In genomic region chr2:241185961-241186360, GRCh38 we compare ENCODE assay signal across 21 cellular contexts. TPM values are rescaled to one million over a fixed set of nuclear protein-coding genes. Genes with fewer than 3 reads are reported as not detected.
DNase-seq lines count a peak whose midpoint lies in the region; ATAC-seq, FAIRE-seq and TF ChIP-seq lines count a peak whose summit lies in the region.
"Had no signal": no experiment of that assay in that cellular context is flagged by ENCODE, and none has a peak within 500 bp of the region (broad histone marks: within the 10 kb centered on the region; RNA-seq: fewer than 3 reads in every experiment).

No MANE protein-coding gene starts in this region.

- DNase-seq in H7, result peak; percentile 43
- DNase-seq in kidney, result peak; percentile 37
- DNase-seq in posterior vena cava (ENCODE audit: low spot score), result peak; percentile 69
- no peak for DNase-seq in Calu3
- DNase-seq in NCI-H526 treated with DMSO at 0.1 percent for 48 hours (lab: John Stamatoyannopoulos, UW), result no peak
- DNase-seq: Caco-2; CD4-positive, CD25-positive, alpha-beta regulatory T cell; CD8-positive, alpha-beta T cell; DMS53; DMS79 treated with DMSO at 0.1 percent for 48 hours; GF-D8; GM23248; H9 had no signal

- H3K4me1 ChIP-seq in kidney (ENCODE audit: control insufficient read depth in 1 of 2, insufficient read depth in 1 of 2, low read depth in 1 of 2, low read length in 2 of 2), result no peaks in the 10 kb centered on the region
- H3K4me1 ChIP-seq: Caco-2 had no signal

- no peak for FAIRE-seq in kidney (lab: Jason Lieb, UNC)
- FAIRE-seq: GM12892, GM19239, H1 had no signal

- H3K4me3 Mint-ChIP-seq in Calu3 (ENCODE audit: low read depth, unreplicated experiment), result no peak overlapping the region
- H3K4me3 Mint-ChIP-seq: B cell; CD4-positive, CD25-positive, alpha-beta regulatory T cell; CD8-positive, alpha-beta T cell; H9 had no signal

- no peak for ATAC-seq in HG03135 (IDR thresholded peaks at IDR 0.05; ENCODE audit: unreplicated experiment)
- ATAC-seq: CD8-positive, alpha-beta T cell; HCT116 had no signal

- no peaks in the 10 kb centered on the region for H3K9me3 ChIP-seq in kidney (ENCODE audit: control insufficient read depth in 1 of 2, low read length in 2 of 2)
- H3K9me3 ChIP-seq: BLaER1, Caco-2 had no signal

- no peak overlapping the region for H3K4me3 ChIP-seq in H7 (ENCODE audit: insufficient read depth, low read depth, low read length)
- H3K4me3 ChIP-seq in kidney (ENCODE audit: low read length in 2 of 2), result no peak overlapping the region
- H3K4me3 ChIP-seq: BLaER1, GM23248 had no signal

- CTCF ChIA-PET in Calu3 (lab: Charles Lee), result interaction anchor here (0.6 kb wide), 1 partner anchor 46 kb away, joined by 6 read pairs; no protein-coding TSS in a partner anchor

- peaks cover 32% of the 10 kb centered on the region for H3K27me3 Mint-ChIP-seq in Calu3 (ENCODE audit: unreplicated experiment)
- H3K27me3 Mint-ChIP-seq: B cell; CD4-positive, CD25-positive, alpha-beta regulatory T cell had no signal

- peaks cover 9% of the 10 kb centered on the region for H3K36me3 Mint-ChIP-seq in Calu3 (ENCODE audit: insufficient read depth, unreplicated experiment)

- H3K27ac ChIP-seq in 22Rv1, result peak overlapping the region; percentile 10; the same call in 1 of the 2 replicates
- no peak overlapping the region for H3K27ac ChIP-seq in kidney (ENCODE audit: low read depth in 2 of 2, low read length in 2 of 2)
- H3K27ac ChIP-seq: BLaER1, GM23248 had no signal

- no peaks in the 10 kb centered on the region for H3K9me3 Mint-ChIP-seq in Calu3 (ENCODE audit: low read depth, unreplicated experiment)
- H3K9me3 Mint-ChIP-seq: CD4-positive, CD25-positive, alpha-beta regulatory T cell; CD8-positive, alpha-beta T cell; H9 had no signal

- no TSS peak for BruUV-seq in Calu3 (replicated peaks; lab: Mats Ljungman, UMichigan)

- H3K9ac ChIP-seq in kidney (ENCODE audit: low read length in 2 of 2), result no peak overlapping the region
- H3K9ac ChIP-seq: BLaER1, GM23248 had no signal

- no peak overlapping the region for H3K27ac Mint-ChIP-seq in Calu3 (ENCODE audit: unreplicated experiment)
- H3K27ac Mint-ChIP-seq: B cell; CD4-positive, CD25-positive, alpha-beta regulatory T cell; CD8-positive, alpha-beta T cell; H9 had no signal

- H3K36me3 ChIP-seq in H7 (replicated peaks; ENCODE audit: control insufficient read depth, insufficient read depth, low read length) (no peaks in the 10 kb centered on the region), kidney (ENCODE audit: control insufficient read depth in 1 of 2, insufficient read depth in 2 of 2, low read length in 2 of 2) (peaks cover 2 to 5% of the 10 kb centered on the region in 2 donors)

- no peaks in the 10 kb centered on the region for H3K27me3 ChIP-seq in H7 (ENCODE audit: control insufficient read depth, insufficient read depth, low read length)
- H3K27me3 ChIP-seq: BLaER1 had no signal

- intact Hi-C loops in kidney (cut with DNase I), result no loop called here
- intact Hi-C loops in posterior vena cava (cut with DNase I), result no loop called here
- intact Hi-C loops in Calu3 (cut with micrococcal nuclease; ENCODE audit: unreplicated experiment), result no loop called here

- no peak for TF ChIP-seq CTCF in 22Rv1 (IDR thresholded peaks at IDR 0.05)
- no peak for TF ChIP-seq CTCF in kidney (IDR thresholded peaks at IDR 0.05; ENCODE audit: borderline replicate concordance, extremely low read depth, insufficient read depth)
- no peak for TF ChIP-seq CTCF in Calu3 (IDR thresholded peaks at IDR 0.05; ENCODE audit: unreplicated experiment)

- H3K4me1 Mint-ChIP-seq in Calu3 (ENCODE audit: low read depth, unreplicated experiment), result no peaks in the 10 kb centered on the region
- H3K4me1 Mint-ChIP-seq: CD4-positive, CD25-positive, alpha-beta regulatory T cell had no signal

RNA-seq across cellular contexts. Expression of gene ANO7, which starts 2.5 kb away (rescaled TPM):
- total RNA-seq in H7 (2014; rRNA removed; shearing (Covaris generic)), result 2.0 and 4.0 TPM in 2 replicates
- total RNA-seq in kidney, result 1.9 TPM
- 1.1 TPM for polyA plus RNA-seq in kidney (ENCODE audit: insufficient read depth, low read depth, low replicate concordance)
- total RNA-seq in posterior vena cava, result under 1 TPM; 0.32 to 0.95 TPM
- total RNA-seq in Calu3 (2022), result 7.7 and 8.0 TPM in 2 replicates
- polyA plus RNA-seq: CD4-positive, CD25-positive, alpha-beta regulatory T cell had no signal

RNA-seq across cellular contexts. Expression of gene PPP1R7, which starts 35.7 kb away (rescaled TPM):
- total RNA-seq in H7 (2014; rRNA removed; shearing (Covaris generic)), result 32.1 and 36.9 TPM in 2 replicates
- 64.6 TPM for total RNA-seq in kidney
- polyA plus RNA-seq in kidney (ENCODE audit: insufficient read depth, low read depth, low replicate concordance), result 94.9 TPM
- total RNA-seq in posterior vena cava, result 10 to 100 TPM; 49.3 to 53.0 TPM
- 65.4 and 65.5 TPM in 2 replicates for total RNA-seq in Calu3 (2022)

RNA-seq across cellular contexts. Expression of gene PASK, which starts 36.7 kb away (rescaled TPM):
- total RNA-seq in H7 (2014; rRNA removed; shearing (Covaris generic)), result 20.4 and 20.6 TPM in 2 replicates
- total RNA-seq in kidney, result 26.0 TPM
- polyA plus RNA-seq in kidney (ENCODE audit: insufficient read depth, low read depth, low replicate concordance), result 3.1 TPM
- 1 to 10 TPM; 2.3 to 4.4 TPM for total RNA-seq in posterior vena cava
- total RNA-seq in Calu3 (2022), result 53.3 and 69.3 TPM in 2 replicates

Comparison
In these comparisons a context has a peak if more than half of its experiments do, and no peak if none do; other contexts are left out.
1. DNase-seq: peak in H7 (single experiment), kidney (single experiment) and posterior vena cava (single experiment); none in Calu3 (single experiment) and NCI-H526 treated with DMSO at 0.1 percent for 48 hours (single experiment).